ENCODE assay signal across 1 cellular context in genomic region chr9:100098887-100099721, GRCh38.
TF ChIP-seq lines count a peak whose summit lies in the region.

Gene ERP44 (minus strand): TSS chr9:100099000. CDS start chr9:100098840, 160 bp downstream.
Gene INVS (plus strand): TSS chr9:100099243. CDS start chr9:100104522, 5,279 bp downstream.

TF ChIP-seq in K562, 482 proteins besides CTCF, POLR2A, EP300 and RAD21 (continued from another document and continues in another):
- TF ChIP-seq ZMIZ1 (IDR thresholded peaks at IDR 0.05; ENCODE audit: low read depth in 2 of 2, low read length in 2 of 2) (0 out of 4 replicates have a peak, but pooled peaks of 1 of the 2 experiments have one; percentile 30), MTA3 (IDR thresholded peaks at IDR 0.05; ENCODE audit: borderline replicate concordance) (peak; percentile 56), IFI16 (CRISPR knock-in tag; IDR thresholded peaks at IDR 0.05) (no peak), NR2C2 (CRISPR knock-in tag; IDR thresholded peaks at IDR 0.05) (peak; percentile 85), NR2C2 (tag; IDR thresholded peaks at IDR 0.05) (peak; percentile 98), HDGF (IDR thresholded peaks at IDR 0.05) (no peak), SIN3A (IDR thresholded peaks at IDR 0.05; ENCODE audit: borderline replicate concordance in 2 of 2, control insufficient read depth in 1 of 2, low read depth in 2 of 2, low read length in 2 of 2) (peak; percentile 62 to 90; a peak in 3 of 4 replicates), JUN (IDR thresholded peaks at IDR 0.05; ENCODE audit: borderline replicate concordance, low read depth, low read length) (peak; percentile 44; the same call in 1 of the 2 replicates), JUN (CRISPR knock-in tag; IDR thresholded peaks at IDR 0.05; ENCODE audit: borderline replicate concordance) (no peak), LARP7 (IDR thresholded peaks at IDR 0.05) (0 out of 2 replicates have a peak, but pooled peaks have one; percentile 69), SMAD1 (IDR thresholded peaks at IDR 0.05; ENCODE audit: low read depth, low read length, partially characterized antibody) (peak; percentile 58), HNRNPH1 (optimal IDR thresholded peaks at IDR 0.05; ENCODE audit: low read depth, low read length) (no peak), UBTF (IDR thresholded peaks at IDR 0.05; ENCODE audit: borderline replicate concordance in 1 of 2, low read depth in 2 of 2, low read length in 2 of 2) (peak; percentile 66 to 81; a peak in 2 of 4 replicates), ZNF175 (CRISPR knock-in tag; IDR thresholded peaks at IDR 0.05; ENCODE audit: low read depth) (peak; percentile 83; the same call in 1 of the 2 replicates), MAFG (tag; conservative IDR thresholded peaks at IDR 0.05) (no peak), RREB1 (CRISPR knock-in tag; IDR thresholded peaks at IDR 0.05) (0 out of 2 replicates have a peak, but pooled peaks have one; percentile 13), CREM (IDR thresholded peaks at IDR 0.05; ENCODE audit: low read depth) (peak; percentile 93), HSF4 (CRISPR knock-in tag; IDR thresholded peaks at IDR 0.05; ENCODE audit: borderline replicate concordance) (no peak), PML (IDR thresholded peaks at IDR 0.05; ENCODE audit: low read length) (0 out of 2 replicates have a peak, but pooled peaks have one; percentile 18)
- TF ChIP-seq, protein P1, sequence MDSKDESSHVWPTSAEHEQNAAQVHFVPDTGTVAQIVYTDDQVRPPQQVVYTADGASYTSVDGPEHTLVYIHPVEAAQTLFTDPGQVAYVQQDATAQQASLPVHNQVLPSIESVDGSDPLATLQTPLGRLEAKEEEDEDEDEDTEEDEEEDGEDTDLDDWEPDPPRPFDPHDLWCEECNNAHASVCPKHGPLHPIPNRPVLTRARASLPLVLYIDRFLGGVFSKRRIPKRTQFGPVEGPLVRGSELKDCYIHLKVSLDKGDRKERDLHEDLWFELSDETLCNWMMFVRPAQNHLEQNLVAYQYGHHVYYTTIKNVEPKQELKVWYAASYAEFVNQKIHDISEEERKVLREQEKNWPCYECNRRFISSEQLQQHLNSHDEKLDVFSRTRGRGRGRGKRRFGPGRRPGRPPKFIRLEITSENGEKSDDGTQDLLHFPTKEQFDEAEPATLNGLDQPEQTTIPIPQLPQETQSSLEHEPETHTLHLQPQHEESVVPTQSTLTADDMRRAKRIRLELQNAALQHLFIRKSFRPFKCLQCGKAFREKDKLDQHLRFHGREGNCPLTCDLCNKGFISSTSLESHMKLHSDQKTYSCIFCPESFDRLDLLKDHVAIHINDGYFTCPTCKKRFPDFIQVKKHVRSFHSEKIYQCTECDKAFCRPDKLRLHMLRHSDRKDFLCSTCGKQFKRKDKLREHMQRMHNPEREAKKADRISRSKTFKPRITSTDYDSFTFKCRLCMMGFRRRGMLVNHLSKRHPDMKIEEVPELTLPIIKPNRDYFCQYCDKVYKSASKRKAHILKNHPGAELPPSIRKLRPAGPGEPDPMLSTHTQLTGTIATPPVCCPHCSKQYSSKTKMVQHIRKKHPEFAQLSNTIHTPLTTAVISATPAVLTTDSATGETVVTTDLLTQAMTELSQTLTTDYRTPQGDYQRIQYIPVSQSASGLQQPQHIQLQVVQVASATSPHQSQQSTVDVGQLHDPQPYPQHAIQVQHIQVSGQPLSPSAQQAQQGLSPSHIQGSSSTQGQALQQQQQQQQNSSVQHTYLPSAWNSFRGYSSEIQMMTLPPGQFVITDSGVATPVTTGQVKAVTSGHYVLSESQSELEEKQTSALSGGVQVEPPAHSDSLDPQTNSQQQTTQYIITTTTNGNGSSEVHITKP (IDR thresholded peaks at IDR 0.05; ENCODE audit: partially characterized antibody), result peak; percentile 38
- TF ChIP-seq, protein P2, sequence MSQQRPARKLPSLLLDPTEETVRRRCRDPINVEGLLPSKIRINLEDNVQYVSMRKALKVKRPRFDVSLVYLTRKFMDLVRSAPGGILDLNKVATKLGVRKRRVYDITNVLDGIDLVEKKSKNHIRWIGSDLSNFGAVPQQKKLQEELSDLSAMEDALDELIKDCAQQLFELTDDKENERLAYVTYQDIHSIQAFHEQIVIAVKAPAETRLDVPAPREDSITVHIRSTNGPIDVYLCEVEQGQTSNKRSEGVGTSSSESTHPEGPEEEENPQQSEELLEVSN (IDR thresholded peaks at IDR 0.05; ENCODE audit: borderline replicate concordance in 1 of 2, extremely low read depth in 1 of 2, insufficient read depth in 1 of 2, insufficient read length in 1 of 2, low read depth in 1 of 2, low read length in 1 of 2, poor library complexity in 1 of 2, severe bottlenecking in 1 of 2), result no peak
- TF ChIP-seq, protein P3, sequence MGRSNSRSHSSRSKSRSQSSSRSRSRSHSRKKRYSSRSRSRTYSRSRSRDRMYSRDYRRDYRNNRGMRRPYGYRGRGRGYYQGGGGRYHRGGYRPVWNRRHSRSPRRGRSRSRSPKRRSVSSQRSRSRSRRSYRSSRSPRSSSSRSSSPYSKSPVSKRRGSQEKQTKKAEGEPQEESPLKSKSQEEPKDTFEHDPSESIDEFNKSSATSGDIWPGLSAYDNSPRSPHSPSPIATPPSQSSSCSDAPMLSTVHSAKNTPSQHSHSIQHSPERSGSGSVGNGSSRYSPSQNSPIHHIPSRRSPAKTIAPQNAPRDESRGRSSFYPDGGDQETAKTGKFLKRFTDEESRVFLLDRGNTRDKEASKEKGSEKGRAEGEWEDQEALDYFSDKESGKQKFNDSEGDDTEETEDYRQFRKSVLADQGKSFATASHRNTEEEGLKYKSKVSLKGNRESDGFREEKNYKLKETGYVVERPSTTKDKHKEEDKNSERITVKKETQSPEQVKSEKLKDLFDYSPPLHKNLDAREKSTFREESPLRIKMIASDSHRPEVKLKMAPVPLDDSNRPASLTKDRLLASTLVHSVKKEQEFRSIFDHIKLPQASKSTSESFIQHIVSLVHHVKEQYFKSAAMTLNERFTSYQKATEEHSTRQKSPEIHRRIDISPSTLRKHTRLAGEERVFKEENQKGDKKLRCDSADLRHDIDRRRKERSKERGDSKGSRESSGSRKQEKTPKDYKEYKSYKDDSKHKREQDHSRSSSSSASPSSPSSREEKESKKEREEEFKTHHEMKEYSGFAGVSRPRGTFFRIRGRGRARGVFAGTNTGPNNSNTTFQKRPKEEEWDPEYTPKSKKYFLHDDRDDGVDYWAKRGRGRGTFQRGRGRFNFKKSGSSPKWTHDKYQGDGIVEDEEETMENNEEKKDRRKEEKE (IDR thresholded peaks at IDR 0.05; ENCODE audit: borderline replicate concordance in 1 of 2, control insufficient read depth in 1 of 2, low read depth in 2 of 2, low read length in 1 of 2), result peak in 1 of 2 experiments; percentile 74; a peak in 1 of 4 replicates
